ENCODE assay signal across 8 cellular contexts in the genomic region with DNA sequence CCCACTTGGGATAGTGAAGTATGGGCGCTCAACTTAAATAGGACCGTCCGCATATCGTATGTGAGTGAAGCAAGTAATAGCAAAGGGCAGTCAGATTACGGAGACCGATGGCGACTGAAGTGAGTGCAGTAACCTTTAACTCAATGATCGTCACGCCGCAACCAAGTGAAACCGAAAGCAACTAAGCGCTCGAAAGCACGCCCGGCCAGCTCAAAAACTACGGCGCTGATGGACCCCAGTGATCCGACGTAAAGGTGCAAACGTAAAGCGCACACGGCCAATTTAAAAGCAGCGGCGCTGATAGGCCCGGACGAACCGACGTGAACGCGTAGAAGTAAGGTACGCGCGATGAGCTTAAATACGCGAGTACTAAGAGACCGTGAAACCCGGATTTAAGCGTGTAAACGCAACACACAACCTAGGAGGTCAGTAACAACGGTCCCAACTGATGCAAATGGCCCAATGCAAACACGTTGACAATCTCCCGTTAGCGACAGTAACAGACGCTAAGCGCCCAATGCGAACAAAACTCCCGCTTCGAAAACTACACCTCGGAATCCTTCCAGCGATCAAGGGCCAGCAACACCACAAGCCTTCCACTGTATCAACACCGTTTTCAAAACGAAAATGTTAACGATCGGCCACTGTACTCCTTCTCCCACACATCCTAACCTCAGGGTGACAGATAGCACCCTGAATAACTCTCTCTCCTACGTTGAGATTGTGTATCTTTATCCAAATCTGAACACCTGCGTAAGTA.
DNase-seq lines count a peak whose midpoint lies in the region; ATAC-seq and FAIRE-seq lines count a peak whose summit lies in the region.

No MANE protein-coding gene starts in this region.

- peak; percentile 95 for FAIRE-seq in endometrium (lab: Jason Lieb, UNC)

- DNase-seq in HS-5 (ENCODE audit: low read depth) (peak; percentile 92), NT2/D1 (ENCODE audit: low read depth, low spot score) (peak; percentile 96), midbrain (lab: John Stamatoyannopoulos, UW) (peak; percentile 97)
- peak; percentile 88 for DNase-seq in activated CD8-positive, alpha-beta memory T cell treated with anti-CD3 and anti-CD28 coated beads, Interleukin-2, amount 50 U/mL, for 4 hours
- peak; percentile 83 to 85 for DNase-seq in stimulated activated CD8-positive, alpha-beta memory T cell treated with anti-CD3 and anti-CD28 coated beads, Interleukin-15, amount 100 ng/mL, for 48 hours (ENCODE audit: low read depth in 2 of 2)

- ATAC-seq in GM19397 (IDR thresholded peaks at IDR 0.05; ENCODE audit: unreplicated experiment), result peak; percentile 74

- H3K4me3 ChIP-seq in BLaER1 treated with 17β-estradiol and CSF1 and Interleukin-3, amounts not matched to agents 10 nM and 100 nM, result peak overlapping the region; percentile 55 to 76 (median 68)
- H3K4me3 ChIP-seq in NT2/D1 (ENCODE audit: insufficient read length, low read depth), result peak overlapping the region; percentile 57

- H4K20me1 ChIP-seq in BLaER1 treated with 17β-estradiol and CSF1 and Interleukin-3, amounts not matched to agents 10 nM and 100 nM, result no peaks in the 10 kb centered on the region

- H3K27ac ChIP-seq in BLaER1 treated with 17β-estradiol and CSF1 and Interleukin-3, amounts not matched to agents 10 nM and 100 nM, result peak overlapping the region; percentile 93 to 100 (median 97)

- H3K4me2 ChIP-seq in BLaER1 treated with 17β-estradiol and CSF1 and Interleukin-3, amounts not matched to agents 10 nM and 100 nM, result peak overlapping the region; percentile 80 to 95 (median 93)

- peak overlapping the region; percentile 85 to 96 (median 94) for H3K9ac ChIP-seq in BLaER1 treated with 17β-estradiol and CSF1 and Interleukin-3, amounts not matched to agents 10 nM and 100 nM
- H3K9ac ChIP-seq in NT2/D1 (ENCODE audit: insufficient read length, low read depth), result peak overlapping the region; percentile 79

- H3K36me3 ChIP-seq in BLaER1 treated with 17β-estradiol and CSF1 and Interleukin-3, amounts not matched to agents 10 nM and 100 nM, result no peaks in the 10 kb centered on the region
- H3K36me3 ChIP-seq in NT2/D1 (ENCODE audit: insufficient read depth, insufficient read length, low read length), result peaks cover 14% of the 10 kb centered on the region

- H3K4me1 ChIP-seq in BLaER1 treated with 17β-estradiol and CSF1 and Interleukin-3, amounts not matched to agents 10 nM and 100 nM, result peaks cover 34 to 56% (median 49%) of the 10 kb centered on the region in 10 experiments
- H3K4me1 ChIP-seq in NT2/D1 (ENCODE audit: insufficient read depth, insufficient read length), result no peaks in the 10 kb centered on the region

- H3K9me3 ChIP-seq in BLaER1 treated with 17β-estradiol and CSF1 and Interleukin-3, amounts not matched to agents 10 nM and 100 nM (replicated peaks in 1 of 11), result no peaks in the 10 kb centered on the region
- no peaks in the 10 kb centered on the region for H3K9me3 ChIP-seq in NT2/D1 (ENCODE audit: insufficient read depth, low read length)

- no peaks in the 10 kb centered on the region for H3K27me3 ChIP-seq in BLaER1 treated with 17β-estradiol and CSF1 and Interleukin-3, amounts not matched to agents 10 nM and 100 nM
- no peaks in the 10 kb centered on the region for H3K27me3 ChIP-seq in NT2/D1 (ENCODE audit: insufficient read depth, insufficient read length)

Comparison
In these comparisons a context has a peak if more than half of its experiments do, and no peak if none do; other contexts are left out.
1. Peak in every context shown above with its lines: DNase-seq, ATAC-seq, H3K4me3 ChIP-seq and H3K27ac ChIP-seq.